ENCODE assay signal across 1 cellular context in the genomic region with DNA sequence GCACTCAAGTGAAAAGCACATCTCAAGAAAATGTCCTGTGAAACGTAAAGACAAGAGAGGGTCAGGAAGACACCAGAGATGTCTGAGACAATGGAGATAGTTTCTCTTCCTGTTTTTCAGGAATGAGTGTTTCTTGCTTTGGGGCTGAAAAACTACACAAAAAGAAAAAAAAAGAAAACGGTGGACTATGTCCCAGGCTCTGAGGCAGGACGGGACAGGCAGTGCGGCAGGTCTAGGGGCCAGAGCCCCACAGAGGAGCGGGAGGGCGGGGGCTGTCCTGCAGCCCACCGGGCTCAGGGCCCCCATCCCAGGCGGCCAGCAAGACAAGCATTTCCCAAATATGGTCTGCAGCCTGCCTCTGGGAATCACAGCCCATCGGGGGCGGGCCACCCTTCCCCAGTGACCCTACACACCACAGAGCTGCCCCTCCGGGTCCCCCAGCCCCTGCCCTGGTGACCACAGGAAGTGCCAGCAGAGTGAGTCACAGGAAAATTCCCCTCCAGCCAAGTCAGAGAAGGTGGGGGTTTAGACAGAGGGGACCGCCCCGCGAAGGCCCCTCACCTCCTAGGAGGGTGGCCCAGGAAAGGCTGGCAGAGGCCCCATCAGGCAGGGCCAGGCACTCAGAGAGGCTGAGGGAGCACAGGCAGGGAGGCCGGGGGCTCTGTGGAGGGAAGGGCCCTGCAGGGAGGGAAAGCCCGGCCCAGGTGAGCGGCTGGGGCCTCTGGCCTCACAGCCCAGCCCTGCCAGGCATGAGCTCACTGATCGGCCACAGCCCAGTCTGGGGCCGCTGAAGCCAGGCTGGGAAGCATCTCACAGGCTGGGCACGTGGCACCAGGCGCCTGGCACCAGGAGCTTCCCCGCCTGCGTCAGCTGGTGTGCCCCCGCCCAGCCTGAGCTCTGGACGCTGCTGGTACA.
A peak's percentile ranks its signal among the peaks of the same experiment; 100 is the strongest.
TF ChIP-seq lines count a peak whose summit lies in the region.

No MANE protein-coding gene starts in this region.

TF ChIP-seq in HepG2, 621 proteins besides CTCF, POLR2A, EP300 and RAD21 (continued from another document and continues in another):
- TF ChIP-seq, protein P1, sequence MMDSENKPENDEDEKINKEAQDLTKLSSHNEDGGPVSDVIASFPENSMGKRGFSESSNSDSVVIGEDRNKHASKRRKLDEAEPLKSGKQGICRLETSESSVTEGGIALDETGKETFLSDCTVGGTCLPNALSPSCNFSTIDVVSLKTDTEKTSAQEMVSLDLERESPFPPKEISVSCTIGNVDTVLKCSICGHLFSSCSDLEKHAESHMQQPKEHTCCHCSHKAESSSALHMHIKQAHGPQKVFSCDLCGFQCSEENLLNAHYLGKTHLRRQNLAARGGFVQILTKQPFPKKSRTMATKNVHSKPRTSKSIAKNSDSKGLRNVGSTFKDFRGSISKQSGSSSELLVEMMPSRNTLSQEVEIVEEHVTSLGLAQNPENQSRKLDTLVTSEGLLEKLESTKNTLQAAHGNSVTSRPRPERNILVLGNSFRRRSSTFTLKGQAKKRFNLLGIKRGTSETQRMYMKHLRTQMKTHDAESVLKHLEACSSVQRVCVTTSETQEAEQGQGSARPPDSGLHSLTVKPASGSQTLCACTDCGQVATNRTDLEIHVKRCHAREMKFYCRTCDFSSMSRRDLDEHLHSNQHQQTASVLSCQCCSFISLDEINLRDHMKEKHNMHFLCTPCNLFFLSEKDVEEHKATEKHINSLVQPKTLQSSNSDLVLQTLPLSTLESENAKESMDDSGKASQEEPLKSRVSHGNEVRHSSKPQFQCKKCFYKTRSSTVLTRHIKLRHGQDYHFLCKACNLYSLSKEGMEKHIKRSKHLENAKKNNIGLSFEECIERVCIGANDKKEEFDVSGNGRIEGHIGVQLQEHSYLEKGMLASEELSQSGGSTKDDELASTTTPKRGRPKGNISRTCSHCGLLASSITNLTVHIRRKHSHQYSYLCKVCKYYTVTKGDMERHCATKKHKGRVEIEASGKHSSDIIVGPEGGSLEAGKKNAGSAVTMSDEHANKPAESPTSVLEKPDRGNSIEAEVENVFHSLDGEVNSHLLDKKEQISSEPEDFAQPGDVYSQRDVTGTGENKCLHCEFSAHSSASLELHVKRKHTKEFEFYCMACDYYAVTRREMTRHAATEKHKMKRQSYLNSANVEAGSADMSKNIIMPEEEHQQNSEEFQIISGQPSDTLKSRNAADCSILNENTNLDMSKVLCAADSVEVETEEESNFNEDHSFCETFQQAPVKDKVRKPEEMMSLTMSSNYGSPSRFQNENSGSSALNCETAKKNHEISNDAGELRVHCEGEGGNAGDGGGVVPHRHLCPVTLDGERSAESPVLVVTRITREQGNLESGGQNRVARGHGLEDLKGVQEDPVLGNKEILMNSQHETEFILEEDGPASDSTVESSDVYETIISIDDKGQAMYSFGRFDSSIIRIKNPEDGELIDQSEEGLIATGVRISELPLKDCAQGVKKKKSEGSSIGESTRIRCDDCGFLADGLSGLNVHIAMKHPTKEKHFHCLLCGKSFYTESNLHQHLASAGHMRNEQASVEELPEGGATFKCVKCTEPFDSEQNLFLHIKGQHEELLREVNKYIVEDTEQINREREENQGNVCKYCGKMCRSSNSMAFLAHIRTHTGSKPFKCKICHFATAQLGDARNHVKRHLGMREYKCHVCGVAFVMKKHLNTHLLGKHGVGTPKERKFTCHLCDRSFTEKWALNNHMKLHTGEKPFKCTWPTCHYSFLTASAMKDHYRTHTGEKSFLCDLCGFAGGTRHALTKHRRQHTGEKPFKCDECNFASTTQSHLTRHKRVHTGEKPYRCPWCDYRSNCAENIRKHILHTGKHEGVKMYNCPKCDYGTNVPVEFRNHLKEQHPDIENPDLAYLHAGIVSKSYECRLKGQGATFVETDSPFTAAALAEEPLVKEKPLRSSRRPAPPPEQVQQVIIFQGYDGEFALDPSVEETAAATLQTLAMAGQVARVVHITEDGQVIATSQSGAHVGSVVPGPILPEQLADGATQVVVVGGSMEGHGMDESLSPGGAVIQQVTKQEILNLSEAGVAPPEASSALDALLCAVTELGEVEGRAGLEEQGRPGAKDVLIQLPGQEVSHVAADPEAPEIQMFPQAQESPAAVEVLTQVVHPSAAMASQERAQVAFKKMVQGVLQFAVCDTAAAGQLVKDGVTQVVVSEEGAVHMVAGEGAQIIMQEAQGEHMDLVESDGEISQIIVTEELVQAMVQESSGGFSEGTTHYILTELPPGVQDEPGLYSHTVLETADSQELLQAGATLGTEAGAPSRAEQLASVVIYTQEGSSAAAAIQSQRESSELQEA (CRISPR knock-in tag; IDR thresholded peaks at IDR 0.05; ENCODE audit: not compliant biosample characterization): no peak
- TF ChIP-seq ZNF652 (CRISPR knock-in tag; IDR thresholded peaks at IDR 0.05; ENCODE audit: borderline replicate concordance, low read depth) (peak; percentile 44; the same call in 1 of the 2 replicates), PCBP1 (IDR thresholded peaks at IDR 0.05; ENCODE audit: borderline replicate concordance, low read depth, low read length) (peak; percentile 86; the same call in 1 of the 2 replicates), CREB1 (IDR thresholded peaks at IDR 0.05) (peak; percentile 12; the same call in 1 of the 2 replicates), CREB1 (CRISPR knock-in tag; IDR thresholded peaks at IDR 0.05) (no peak), MXI1 (IDR thresholded peaks at IDR 0.05; ENCODE audit: borderline replicate concordance, low read depth, low read length) (peak; percentile 76; the same call in 1 of the 3 replicates), ZBTB42 (CRISPR knock-in tag; IDR thresholded peaks at IDR 0.05) (no peak), SP140L (CRISPR knock-in tag; IDR thresholded peaks at IDR 0.05; ENCODE audit: borderline replicate concordance) (no peak), NFIB (CRISPR knock-in tag; IDR thresholded peaks at IDR 0.05; ENCODE audit: borderline replicate concordance) (no peak), NFYC (CRISPR knock-in tag; IDR thresholded peaks at IDR 0.05) (peak; percentile 20; the same call in 1 of the 2 replicates), REXO4 (CRISPR knock-in tag; IDR thresholded peaks at IDR 0.05; ENCODE audit: borderline replicate concordance) (no peak), ZNF790 (CRISPR knock-in tag; IDR thresholded peaks at IDR 0.05; ENCODE audit: borderline replicate concordance) (peak; percentile 26; the same call in 1 of the 2 replicates), KDM1A (CRISPR knock-in tag; IDR thresholded peaks at IDR 0.05) (peak; percentile 89), NR3C1 (CRISPR knock-in tag; IDR thresholded peaks at IDR 0.05) (no peak), TMF1 (CRISPR knock-in tag; IDR thresholded peaks at IDR 0.05; ENCODE audit: low read depth) (0 out of 2 replicates have a peak, but pooled peaks have one; percentile 68), ZNF782 (CRISPR knock-in tag; IDR thresholded peaks at IDR 0.05; ENCODE audit: borderline replicate concordance) (no peak; the same call in 1 of the 2 replicates), DNMT1 (CRISPR knock-in tag; IDR thresholded peaks at IDR 0.05) (peak; percentile 81; the same call in 1 of the 2 replicates)
- TF ChIP-seq, protein P2, sequence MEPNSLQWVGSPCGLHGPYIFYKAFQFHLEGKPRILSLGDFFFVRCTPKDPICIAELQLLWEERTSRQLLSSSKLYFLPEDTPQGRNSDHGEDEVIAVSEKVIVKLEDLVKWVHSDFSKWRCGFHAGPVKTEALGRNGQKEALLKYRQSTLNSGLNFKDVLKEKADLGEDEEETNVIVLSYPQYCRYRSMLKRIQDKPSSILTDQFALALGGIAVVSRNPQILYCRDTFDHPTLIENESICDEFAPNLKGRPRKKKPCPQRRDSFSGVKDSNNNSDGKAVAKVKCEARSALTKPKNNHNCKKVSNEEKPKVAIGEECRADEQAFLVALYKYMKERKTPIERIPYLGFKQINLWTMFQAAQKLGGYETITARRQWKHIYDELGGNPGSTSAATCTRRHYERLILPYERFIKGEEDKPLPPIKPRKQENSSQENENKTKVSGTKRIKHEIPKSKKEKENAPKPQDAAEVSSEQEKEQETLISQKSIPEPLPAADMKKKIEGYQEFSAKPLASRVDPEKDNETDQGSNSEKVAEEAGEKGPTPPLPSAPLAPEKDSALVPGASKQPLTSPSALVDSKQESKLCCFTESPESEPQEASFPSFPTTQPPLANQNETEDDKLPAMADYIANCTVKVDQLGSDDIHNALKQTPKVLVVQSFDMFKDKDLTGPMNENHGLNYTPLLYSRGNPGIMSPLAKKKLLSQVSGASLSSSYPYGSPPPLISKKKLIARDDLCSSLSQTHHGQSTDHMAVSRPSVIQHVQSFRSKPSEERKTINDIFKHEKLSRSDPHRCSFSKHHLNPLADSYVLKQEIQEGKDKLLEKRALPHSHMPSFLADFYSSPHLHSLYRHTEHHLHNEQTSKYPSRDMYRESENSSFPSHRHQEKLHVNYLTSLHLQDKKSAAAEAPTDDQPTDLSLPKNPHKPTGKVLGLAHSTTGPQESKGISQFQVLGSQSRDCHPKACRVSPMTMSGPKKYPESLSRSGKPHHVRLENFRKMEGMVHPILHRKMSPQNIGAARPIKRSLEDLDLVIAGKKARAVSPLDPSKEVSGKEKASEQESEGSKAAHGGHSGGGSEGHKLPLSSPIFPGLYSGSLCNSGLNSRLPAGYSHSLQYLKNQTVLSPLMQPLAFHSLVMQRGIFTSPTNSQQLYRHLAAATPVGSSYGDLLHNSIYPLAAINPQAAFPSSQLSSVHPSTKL (CRISPR knock-in tag; IDR thresholded peaks at IDR 0.05): peak; percentile 95
- TF ChIP-seq, protein P3, sequence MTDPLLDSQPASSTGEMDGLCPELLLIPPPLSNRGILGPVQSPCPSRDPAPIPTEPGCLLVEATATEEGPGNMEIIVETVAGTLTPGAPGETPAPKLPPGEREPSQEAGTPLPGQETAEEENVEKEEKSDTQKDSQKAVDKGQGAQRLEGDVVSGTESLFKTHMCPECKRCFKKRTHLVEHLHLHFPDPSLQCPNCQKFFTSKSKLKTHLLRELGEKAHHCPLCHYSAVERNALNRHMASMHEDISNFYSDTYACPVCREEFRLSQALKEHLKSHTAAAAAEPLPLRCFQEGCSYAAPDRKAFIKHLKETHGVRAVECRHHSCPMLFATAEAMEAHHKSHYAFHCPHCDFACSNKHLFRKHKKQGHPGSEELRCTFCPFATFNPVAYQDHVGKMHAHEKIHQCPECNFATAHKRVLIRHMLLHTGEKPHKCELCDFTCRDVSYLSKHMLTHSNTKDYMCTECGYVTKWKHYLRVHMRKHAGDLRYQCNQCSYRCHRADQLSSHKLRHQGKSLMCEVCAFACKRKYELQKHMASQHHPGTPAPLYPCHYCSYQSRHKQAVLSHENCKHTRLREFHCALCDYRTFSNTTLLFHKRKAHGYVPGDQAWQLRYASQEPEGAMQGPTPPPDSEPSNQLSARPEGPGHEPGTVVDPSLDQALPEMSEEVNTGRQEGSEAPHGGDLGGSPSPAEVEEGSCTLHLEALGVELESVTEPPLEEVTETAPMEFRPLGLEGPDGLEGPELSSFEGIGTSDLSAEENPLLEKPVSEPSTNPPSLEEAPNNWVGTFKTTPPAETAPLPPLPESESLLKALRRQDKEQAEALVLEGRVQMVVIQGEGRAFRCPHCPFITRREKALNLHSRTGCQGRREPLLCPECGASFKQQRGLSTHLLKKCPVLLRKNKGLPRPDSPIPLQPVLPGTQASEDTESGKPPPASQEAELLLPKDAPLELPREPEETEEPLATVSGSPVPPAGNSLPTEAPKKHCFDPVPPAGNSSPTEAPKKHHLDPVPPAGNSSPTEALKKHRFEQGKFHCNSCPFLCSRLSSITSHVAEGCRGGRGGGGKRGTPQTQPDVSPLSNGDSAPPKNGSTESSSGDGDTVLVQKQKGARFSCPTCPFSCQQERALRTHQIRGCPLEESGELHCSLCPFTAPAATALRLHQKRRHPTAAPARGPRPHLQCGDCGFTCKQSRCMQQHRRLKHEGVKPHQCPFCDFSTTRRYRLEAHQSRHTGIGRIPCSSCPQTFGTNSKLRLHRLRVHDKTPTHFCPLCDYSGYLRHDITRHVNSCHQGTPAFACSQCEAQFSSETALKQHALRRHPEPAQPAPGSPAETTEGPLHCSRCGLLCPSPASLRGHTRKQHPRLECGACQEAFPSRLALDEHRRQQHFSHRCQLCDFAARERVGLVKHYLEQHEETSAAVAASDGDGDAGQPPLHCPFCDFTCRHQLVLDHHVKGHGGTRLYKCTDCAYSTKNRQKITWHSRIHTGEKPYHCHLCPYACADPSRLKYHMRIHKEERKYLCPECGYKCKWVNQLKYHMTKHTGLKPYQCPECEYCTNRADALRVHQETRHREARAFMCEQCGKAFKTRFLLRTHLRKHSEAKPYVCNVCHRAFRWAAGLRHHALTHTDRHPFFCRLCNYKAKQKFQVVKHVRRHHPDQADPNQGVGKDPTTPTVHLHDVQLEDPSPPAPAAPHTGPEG (CRISPR knock-in tag; IDR thresholded peaks at IDR 0.05): peak; percentile 61
- TF ChIP-seq, protein P4, sequence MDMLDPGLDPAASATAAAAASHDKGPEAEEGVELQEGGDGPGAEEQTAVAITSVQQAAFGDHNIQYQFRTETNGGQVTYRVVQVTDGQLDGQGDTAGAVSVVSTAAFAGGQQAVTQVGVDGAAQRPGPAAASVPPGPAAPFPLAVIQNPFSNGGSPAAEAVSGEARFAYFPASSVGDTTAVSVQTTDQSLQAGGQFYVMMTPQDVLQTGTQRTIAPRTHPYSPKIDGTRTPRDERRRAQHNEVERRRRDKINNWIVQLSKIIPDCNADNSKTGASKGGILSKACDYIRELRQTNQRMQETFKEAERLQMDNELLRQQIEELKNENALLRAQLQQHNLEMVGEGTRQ (IDR thresholded peaks at IDR 0.05; ENCODE audit: low read depth, low read length): peak; percentile 57; the same call in 1 of the 2 replicates
- TF ChIP-seq, protein P4 (CRISPR knock-in tag; IDR thresholded peaks at IDR 0.05; ENCODE audit: borderline replicate concordance): peak; percentile 95; the same call in 1 of the 2 replicates
